1 cellular context compared by ENCODE assay signal in the genomic region with DNA sequence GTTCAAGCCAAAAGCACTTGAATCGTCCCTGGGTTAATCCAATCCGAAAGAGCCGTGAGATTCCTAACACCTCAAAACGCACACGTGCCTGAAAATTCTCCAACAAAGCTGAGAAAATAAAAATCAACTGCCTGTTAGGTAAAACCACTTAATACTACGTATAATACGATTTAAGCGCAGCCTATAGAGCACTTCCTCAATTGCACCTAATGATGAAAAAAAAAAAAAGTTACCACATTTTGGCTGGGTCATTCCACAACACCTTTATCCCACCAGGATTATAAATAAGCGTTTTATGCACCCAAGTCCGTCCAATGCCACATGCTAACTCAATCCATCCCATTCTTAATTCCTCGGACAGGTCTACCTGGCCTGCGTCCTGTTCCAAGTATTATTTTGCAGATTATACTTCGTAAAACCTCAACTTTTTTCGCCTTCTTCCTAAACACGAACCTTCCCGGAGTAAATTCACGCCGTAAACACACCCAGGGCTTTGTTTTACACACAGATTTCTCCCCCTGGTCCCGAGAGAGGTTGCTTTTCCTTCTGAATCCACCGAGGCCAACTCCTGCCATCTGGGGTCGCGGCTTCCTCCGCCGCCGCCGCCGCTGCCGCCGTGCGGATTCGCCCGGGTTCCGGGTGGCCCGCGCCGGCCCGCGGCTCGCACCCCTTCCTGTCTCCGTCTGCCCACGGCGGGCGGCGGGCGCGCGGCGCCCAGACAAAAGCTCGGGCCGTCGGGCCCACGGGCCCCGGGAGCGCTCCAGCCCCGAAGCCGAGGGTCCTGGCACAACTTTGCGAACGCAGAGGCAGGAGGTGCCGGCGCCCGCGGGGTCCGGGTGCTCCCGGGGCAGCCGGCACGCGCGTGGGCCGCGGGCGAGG.
TF ChIP-seq lines count a peak whose summit lies in the region.

No MANE protein-coding gene starts in this region.

TF ChIP-seq in K562, 482 proteins besides CTCF, POLR2A, EP300 and RAD21 (continued from another document and continues in another):
- TF ChIP-seq, protein P1, sequence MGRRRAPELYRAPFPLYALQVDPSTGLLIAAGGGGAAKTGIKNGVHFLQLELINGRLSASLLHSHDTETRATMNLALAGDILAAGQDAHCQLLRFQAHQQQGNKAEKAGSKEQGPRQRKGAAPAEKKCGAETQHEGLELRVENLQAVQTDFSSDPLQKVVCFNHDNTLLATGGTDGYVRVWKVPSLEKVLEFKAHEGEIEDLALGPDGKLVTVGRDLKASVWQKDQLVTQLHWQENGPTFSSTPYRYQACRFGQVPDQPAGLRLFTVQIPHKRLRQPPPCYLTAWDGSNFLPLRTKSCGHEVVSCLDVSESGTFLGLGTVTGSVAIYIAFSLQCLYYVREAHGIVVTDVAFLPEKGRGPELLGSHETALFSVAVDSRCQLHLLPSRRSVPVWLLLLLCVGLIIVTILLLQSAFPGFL (CRISPR knock-in tag; IDR thresholded peaks at IDR 0.05) = 0 out of 2 replicates have a peak, but pooled peaks have one; percentile 64
- TF ChIP-seq ELF1 (tag; IDR thresholded peaks at IDR 0.05) (peak; percentile 49; the same call in 1 of the 2 replicates), BCOR (IDR thresholded peaks at IDR 0.05) (0 out of 2 replicates have a peak, but pooled peaks have one; percentile 33), HMGN3 (IDR thresholded peaks at IDR 0.05; ENCODE audit: borderline replicate concordance, extremely low read depth, insufficient read length, low read depth, low read length) (no peak), KAT7 (CRISPR knock-in tag; IDR thresholded peaks at IDR 0.05; ENCODE audit: borderline replicate concordance) (0 out of 2 replicates have a peak, but pooled peaks have one; percentile 27), MTA2 (IDR thresholded peaks at IDR 0.05; ENCODE audit: low read depth) (0 out of 2 replicates have a peak, but pooled peaks have one; percentile 7), ZNF232 (CRISPR knock-in tag; IDR thresholded peaks at IDR 0.05) (no peak)
- TF ChIP-seq, protein P2, sequence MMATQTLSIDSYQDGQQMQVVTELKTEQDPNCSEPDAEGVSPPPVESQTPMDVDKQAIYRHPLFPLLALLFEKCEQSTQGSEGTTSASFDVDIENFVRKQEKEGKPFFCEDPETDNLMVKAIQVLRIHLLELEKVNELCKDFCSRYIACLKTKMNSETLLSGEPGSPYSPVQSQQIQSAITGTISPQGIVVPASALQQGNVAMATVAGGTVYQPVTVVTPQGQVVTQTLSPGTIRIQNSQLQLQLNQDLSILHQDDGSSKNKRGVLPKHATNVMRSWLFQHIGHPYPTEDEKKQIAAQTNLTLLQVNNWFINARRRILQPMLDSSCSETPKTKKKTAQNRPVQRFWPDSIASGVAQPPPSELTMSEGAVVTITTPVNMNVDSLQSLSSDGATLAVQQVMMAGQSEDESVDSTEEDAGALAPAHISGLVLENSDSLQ (IDR thresholded peaks at IDR 0.05) = no peak
- TF ChIP-seq, protein P3, sequence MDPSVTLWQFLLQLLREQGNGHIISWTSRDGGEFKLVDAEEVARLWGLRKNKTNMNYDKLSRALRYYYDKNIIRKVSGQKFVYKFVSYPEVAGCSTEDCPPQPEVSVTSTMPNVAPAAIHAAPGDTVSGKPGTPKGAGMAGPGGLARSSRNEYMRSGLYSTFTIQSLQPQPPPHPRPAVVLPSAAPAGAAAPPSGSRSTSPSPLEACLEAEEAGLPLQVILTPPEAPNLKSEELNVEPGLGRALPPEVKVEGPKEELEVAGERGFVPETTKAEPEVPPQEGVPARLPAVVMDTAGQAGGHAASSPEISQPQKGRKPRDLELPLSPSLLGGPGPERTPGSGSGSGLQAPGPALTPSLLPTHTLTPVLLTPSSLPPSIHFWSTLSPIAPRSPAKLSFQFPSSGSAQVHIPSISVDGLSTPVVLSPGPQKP (CRISPR knock-in tag; IDR thresholded peaks at IDR 0.05) = no peak
- TF ChIP-seq, protein P4, sequence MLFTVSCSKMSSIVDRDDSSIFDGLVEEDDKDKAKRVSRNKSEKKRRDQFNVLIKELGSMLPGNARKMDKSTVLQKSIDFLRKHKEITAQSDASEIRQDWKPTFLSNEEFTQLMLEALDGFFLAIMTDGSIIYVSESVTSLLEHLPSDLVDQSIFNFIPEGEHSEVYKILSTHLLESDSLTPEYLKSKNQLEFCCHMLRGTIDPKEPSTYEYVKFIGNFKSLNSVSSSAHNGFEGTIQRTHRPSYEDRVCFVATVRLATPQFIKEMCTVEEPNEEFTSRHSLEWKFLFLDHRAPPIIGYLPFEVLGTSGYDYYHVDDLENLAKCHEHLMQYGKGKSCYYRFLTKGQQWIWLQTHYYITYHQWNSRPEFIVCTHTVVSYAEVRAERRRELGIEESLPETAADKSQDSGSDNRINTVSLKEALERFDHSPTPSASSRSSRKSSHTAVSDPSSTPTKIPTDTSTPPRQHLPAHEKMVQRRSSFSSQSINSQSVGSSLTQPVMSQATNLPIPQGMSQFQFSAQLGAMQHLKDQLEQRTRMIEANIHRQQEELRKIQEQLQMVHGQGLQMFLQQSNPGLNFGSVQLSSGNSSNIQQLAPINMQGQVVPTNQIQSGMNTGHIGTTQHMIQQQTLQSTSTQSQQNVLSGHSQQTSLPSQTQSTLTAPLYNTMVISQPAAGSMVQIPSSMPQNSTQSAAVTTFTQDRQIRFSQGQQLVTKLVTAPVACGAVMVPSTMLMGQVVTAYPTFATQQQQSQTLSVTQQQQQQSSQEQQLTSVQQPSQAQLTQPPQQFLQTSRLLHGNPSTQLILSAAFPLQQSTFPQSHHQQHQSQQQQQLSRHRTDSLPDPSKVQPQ (CRISPR knock-in tag; IDR thresholded peaks at IDR 0.05; ENCODE audit: borderline replicate concordance) = no peak
- TF ChIP-seq, protein P5, sequence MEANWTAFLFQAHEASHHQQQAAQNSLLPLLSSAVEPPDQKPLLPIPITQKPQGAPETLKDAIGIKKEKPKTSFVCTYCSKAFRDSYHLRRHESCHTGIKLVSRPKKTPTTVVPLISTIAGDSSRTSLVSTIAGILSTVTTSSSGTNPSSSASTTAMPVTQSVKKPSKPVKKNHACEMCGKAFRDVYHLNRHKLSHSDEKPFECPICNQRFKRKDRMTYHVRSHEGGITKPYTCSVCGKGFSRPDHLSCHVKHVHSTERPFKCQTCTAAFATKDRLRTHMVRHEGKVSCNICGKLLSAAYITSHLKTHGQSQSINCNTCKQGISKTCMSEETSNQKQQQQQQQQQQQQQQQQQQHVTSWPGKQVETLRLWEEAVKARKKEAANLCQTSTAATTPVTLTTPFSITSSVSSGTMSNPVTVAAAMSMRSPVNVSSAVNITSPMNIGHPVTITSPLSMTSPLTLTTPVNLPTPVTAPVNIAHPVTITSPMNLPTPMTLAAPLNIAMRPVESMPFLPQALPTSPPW (CRISPR knock-in tag; IDR thresholded peaks at IDR 0.05) = 0 out of 2 replicates have a peak, but pooled peaks have one; percentile 19
- TF ChIP-seq, protein P6, sequence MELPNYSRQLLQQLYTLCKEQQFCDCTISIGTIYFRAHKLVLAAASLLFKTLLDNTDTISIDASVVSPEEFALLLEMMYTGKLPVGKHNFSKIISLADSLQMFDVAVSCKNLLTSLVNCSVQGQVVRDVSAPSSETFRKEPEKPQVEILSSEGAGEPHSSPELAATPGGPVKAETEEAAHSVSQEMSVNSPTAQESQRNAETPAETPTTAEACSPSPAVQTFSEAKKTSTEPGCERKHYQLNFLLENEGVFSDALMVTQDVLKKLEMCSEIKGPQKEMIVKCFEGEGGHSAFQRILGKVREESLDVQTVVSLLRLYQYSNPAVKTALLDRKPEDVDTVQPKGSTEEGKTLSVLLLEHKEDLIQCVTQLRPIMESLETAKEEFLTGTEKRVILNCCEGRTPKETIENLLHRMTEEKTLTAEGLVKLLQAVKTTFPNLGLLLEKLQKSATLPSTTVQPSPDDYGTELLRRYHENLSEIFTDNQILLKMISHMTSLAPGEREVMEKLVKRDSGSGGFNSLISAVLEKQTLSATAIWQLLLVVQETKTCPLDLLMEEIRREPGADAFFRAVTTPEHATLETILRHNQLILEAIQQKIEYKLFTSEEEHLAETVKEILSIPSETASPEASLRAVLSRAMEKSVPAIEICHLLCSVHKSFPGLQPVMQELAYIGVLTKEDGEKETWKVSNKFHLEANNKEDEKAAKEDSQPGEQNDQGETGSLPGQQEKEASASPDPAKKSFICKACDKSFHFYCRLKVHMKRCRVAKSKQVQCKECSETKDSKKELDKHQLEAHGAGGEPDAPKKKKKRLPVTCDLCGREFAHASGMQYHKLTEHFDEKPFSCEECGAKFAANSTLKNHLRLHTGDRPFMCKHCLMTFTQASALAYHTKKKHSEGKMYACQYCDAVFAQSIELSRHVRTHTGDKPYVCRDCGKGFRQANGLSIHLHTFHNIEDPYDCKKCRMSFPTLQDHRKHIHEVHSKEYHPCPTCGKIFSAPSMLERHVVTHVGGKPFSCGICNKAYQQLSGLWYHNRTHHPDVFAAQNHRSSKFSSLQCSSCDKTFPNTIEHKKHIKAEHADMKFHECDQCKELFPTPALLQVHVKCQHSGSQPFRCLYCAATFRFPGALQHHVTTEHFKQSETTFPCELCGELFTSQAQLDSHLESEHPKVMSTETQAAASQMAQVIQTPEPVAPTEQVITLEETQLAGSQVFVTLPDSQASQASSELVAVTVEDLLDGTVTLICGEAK (IDR thresholded peaks at IDR 0.05) = peak; percentile 45; the same call in 1 of the 2 replicates
- TF ChIP-seq, protein P6 (CRISPR knock-in tag; IDR thresholded peaks at IDR 0.05) = no peak
- TF ChIP-seq, protein P7, sequence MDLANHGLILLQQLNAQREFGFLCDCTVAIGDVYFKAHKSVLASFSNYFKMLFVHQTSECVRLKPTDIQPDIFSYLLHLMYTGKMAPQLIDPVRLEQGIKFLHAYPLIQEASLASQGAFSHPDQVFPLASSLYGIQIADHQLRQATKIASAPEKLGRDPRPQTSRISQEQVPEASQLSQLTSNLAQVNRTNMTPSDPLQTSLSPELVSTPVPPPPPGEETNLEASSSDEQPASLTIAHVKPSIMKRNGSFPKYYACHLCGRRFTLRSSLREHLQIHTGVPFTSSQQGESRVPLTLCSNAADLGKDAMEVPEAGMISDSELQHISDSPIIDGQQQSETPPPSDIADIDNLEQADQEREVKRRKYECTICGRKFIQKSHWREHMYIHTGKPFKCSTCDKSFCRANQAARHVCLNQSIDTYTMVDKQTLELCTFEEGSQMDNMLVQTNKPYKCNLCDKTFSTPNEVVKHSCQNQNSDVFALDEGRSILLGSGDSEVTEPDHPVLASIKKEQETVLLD (IDR thresholded peaks at IDR 0.05) = 0 out of 2 replicates have a peak, but pooled peaks have one; percentile 15
- TF ChIP-seq, protein P8, sequence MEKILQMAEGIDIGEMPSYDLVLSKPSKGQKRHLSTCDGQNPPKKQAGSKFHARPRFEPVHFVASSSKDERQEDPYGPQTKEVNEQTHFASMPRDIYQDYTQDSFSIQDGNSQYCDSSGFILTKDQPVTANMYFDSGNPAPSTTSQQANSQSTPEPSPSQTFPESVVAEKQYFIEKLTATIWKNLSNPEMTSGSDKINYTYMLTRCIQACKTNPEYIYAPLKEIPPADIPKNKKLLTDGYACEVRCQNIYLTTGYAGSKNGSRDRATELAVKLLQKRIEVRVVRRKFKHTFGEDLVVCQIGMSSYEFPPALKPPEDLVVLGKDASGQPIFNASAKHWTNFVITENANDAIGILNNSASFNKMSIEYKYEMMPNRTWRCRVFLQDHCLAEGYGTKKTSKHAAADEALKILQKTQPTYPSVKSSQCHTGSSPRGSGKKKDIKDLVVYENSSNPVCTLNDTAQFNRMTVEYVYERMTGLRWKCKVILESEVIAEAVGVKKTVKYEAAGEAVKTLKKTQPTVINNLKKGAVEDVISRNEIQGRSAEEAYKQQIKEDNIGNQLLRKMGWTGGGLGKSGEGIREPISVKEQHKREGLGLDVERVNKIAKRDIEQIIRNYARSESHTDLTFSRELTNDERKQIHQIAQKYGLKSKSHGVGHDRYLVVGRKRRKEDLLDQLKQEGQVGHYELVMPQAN (IDR thresholded peaks at IDR 0.05; ENCODE audit: borderline replicate concordance) = no peak
- TF ChIP-seq, protein P9, sequence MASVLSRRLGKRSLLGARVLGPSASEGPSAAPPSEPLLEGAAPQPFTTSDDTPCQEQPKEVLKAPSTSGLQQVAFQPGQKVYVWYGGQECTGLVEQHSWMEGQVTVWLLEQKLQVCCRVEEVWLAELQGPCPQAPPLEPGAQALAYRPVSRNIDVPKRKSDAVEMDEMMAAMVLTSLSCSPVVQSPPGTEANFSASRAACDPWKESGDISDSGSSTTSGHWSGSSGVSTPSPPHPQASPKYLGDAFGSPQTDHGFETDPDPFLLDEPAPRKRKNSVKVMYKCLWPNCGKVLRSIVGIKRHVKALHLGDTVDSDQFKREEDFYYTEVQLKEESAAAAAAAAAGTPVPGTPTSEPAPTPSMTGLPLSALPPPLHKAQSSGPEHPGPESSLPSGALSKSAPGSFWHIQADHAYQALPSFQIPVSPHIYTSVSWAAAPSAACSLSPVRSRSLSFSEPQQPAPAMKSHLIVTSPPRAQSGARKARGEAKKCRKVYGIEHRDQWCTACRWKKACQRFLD (CRISPR knock-in tag; IDR thresholded peaks at IDR 0.05) = peak; percentile 15; the same call in 1 of the 2 replicates
